In genomic region chr17:15274017-15274416, GRCh38 we compare ENCODE assay signal across 1 cellular context.
TF ChIP-seq lines count a peak whose summit lies in the region.

No MANE protein-coding gene starts in this region.

TF ChIP-seq in A549, 52 proteins besides CTCF, POLR2A, EP300 and RAD21 (continued from another document):
- TF ChIP-seq HMGXB4 (CRISPR knock-in tag; IDR thresholded peaks at IDR 0.05; ENCODE audit: borderline replicate concordance) (no peak), BHLHE40 (IDR thresholded peaks at IDR 0.05; ENCODE audit: low read depth, low read length) (no peak), HEYL (CRISPR knock-in tag; IDR thresholded peaks at IDR 0.05) (no peak), PBX3 (IDR thresholded peaks at IDR 0.05) (no peak), NR3C1 (IDR thresholded peaks at IDR 0.05) (no peak), USF2 (IDR thresholded peaks at IDR 0.05) (no peak), RFX5 (IDR thresholded peaks at IDR 0.05) (no peak)
TF ChIP-seq in A549: peak in this region for 0.
